Comparison of ENCODE assay signal across 8 cellular contexts in genomic region chr14:72958548-72958947, GRCh38.
"Had no signal": no experiment of that assay in that cellular context is flagged by ENCODE, and none has a peak within 500 bp of the region (broad histone marks: within the 10 kb centered on the region; RNA-seq: fewer than 3 reads in every experiment).

No MANE protein-coding gene starts in this region.

- H3K4me2 ChIP-seq: GM23338 had no signal

- H3K4me3 ChIP-seq: GM23338, K562 had no signal

- ATAC-seq: GM23338, HepG2, K562 had no signal

- H2AFZ ChIP-seq: GM23338 had no signal

- FAIRE-seq: H1, H54, HepG2, K562 had no signal

- DNase-seq: H9, HCEC 1CT, KG1 had no signal
